Comparison of ENCODE assay signal across 18 cellular contexts in genomic region chr19:5515737-5516136, GRCh38. TPM values are rescaled to one million over a fixed set of nuclear protein-coding genes. Genes with fewer than 3 reads are reported as not detected.
A peak's percentile ranks its signal among the peaks of the same experiment; 100 is the strongest.
DNase-seq lines count a peak whose midpoint lies in the region; ATAC-seq and TF ChIP-seq lines count a peak whose summit lies in the region.
"Had no signal": no experiment of that assay in that cellular context is flagged by ENCODE, and none has a peak within 500 bp of the region (broad histone marks: within the 10 kb centered on the region; RNA-seq: fewer than 3 reads in every experiment).

No MANE protein-coding gene starts in this region.

- no peak overlapping the region for H3K4me2 ChIP-seq in SK-N-SH
- H3K4me2 ChIP-seq in OCI-LY1 (ENCODE audit: low read length): no peak overlapping the region
- H3K4me2 ChIP-seq: A549 had no signal

- ATAC-seq in SK-N-SH treated with all-trans-retinoic acid at 6 μM for 48 hours: no peak
- ATAC-seq: A549, natural killer cell, right cardiac atrium had no signal

- peaks cover 7% of the 10 kb centered on the region for H3K36me3 Mint-ChIP-seq in endothelial cell (ENCODE audit: low read depth, unreplicated experiment)
- H3K36me3 Mint-ChIP-seq in type B pancreatic cell: no peaks in the 10 kb centered on the region
- H3K36me3 Mint-ChIP-seq: natural killer cell had no signal

- no peaks in the 10 kb centered on the region for H4K20me1 ChIP-seq in SK-N-SH (ENCODE audit: insufficient read depth)
- no peaks in the 10 kb centered on the region for H4K20me1 ChIP-seq in OCI-LY1 (ENCODE audit: insufficient read depth, low read length)

- no peak for TF ChIP-seq RAD21 in SK-N-SH (IDR thresholded peaks at IDR 0.05; ENCODE audit: low read length)

- H3K9me3 Mint-ChIP-seq in endothelial cell (ENCODE audit: unreplicated experiment): peaks cover 4% of the 10 kb centered on the region
- H3K9me3 Mint-ChIP-seq in type B pancreatic cell: peaks cover 14% of the 10 kb centered on the region

- H3K27me3 Mint-ChIP-seq in endothelial cell (ENCODE audit: unreplicated experiment) (peaks cover 12% of the 10 kb centered on the region), type B pancreatic cell (peaks cover 2% of the 10 kb centered on the region)

- H3K9me2 ChIP-seq in SK-N-SH (no peaks in the 10 kb centered on the region), OCI-LY1 (ENCODE audit: low read depth, low read length) (no peaks in the 10 kb centered on the region)

- intact Hi-C loops in esophagus muscularis mucosa (cut with DNase I): no loop called here

- H3K4me3 Mint-ChIP-seq in endothelial cell (ENCODE audit: unreplicated experiment) (no peak overlapping the region), type B pancreatic cell (no peak overlapping the region)
- H3K4me3 Mint-ChIP-seq: natural killer cell had no signal

- no peaks in the 10 kb centered on the region for H3K4me1 ChIP-seq in SK-N-SH (ENCODE audit: control insufficient read depth in 1 of 2, insufficient read depth in 2 of 2, low read depth in 1 of 2, low read length in 1 of 2)
- H3K4me1 ChIP-seq in OCI-LY1 (ENCODE audit: insufficient read depth, low read length, severe bottlenecking): no peaks in the 10 kb centered on the region
- H3K4me1 ChIP-seq in esophagus muscularis mucosa: no peaks in the 10 kb centered on the region
- H3K4me1 ChIP-seq: A549, Caco-2 had no signal

- H3K36me3 ChIP-seq in SK-N-SH (replicated peaks in 1 of 2; ENCODE audit: control insufficient read depth in 1 of 2, insufficient read depth in 2 of 2, low read length in 1 of 2) (no peaks in the 10 kb centered on the region), OCI-LY1 (ENCODE audit: insufficient read depth, low read length) (no peaks in the 10 kb centered on the region), esophagus muscularis mucosa (no peaks in the 10 kb centered on the region)

- POLR2A ChIA-PET in SK-N-SH (lab: Yijun Ruan, JAX): no interaction called here

- TF ChIP-seq CTCF in SK-N-SH (IDR thresholded peaks at IDR 0.05) (peak; percentile 37), OCI-LY1 (IDR thresholded peaks at IDR 0.05; ENCODE audit: low read length) (peak; percentile 22; the same call in 1 of the 2 replicates), endothelial cell (IDR thresholded peaks at IDR 0.05; ENCODE audit: unreplicated experiment) (peak; percentile 25), type B pancreatic cell (conservative IDR thresholded peaks at IDR 0.05) (peak; percentile 57), esophagus muscularis mucosa (IDR thresholded peaks at IDR 0.05) (no peak)

- no peaks in the 10 kb centered on the region for H3K27me3 ChIP-seq in SK-N-SH (ENCODE audit: insufficient read depth)
- H3K27me3 ChIP-seq in OCI-LY1 (ENCODE audit: insufficient read depth, low read length): peaks cover 5% of the 10 kb centered on the region; the same call in 1 of the 2 replicates
- no peaks in the 10 kb centered on the region for H3K27me3 ChIP-seq in esophagus muscularis mucosa

- no peak overlapping the region for H3K27ac ChIP-seq in SK-N-SH (ENCODE audit: low read depth in 2 of 2, low read length in 1 of 2)
- no peak overlapping the region for H3K27ac ChIP-seq in OCI-LY1 (ENCODE audit: low read depth, low read length, poor library complexity, severe bottlenecking)
- H3K27ac ChIP-seq in esophagus muscularis mucosa (replicated peaks in 1 of 4): no peak overlapping the region
- H3K27ac ChIP-seq: A549 had no signal

- H3K27ac Mint-ChIP-seq in endothelial cell (ENCODE audit: unreplicated experiment) (no peak overlapping the region), type B pancreatic cell (no peak overlapping the region)
- H3K27ac Mint-ChIP-seq: natural killer cell had no signal

- H3K79me2 ChIP-seq in SK-N-SH (ENCODE audit: insufficient read depth): no peaks in the 10 kb centered on the region
- H3K79me2 ChIP-seq in OCI-LY1 (ENCODE audit: insufficient read depth, low read length): no peaks in the 10 kb centered on the region

- CTCF ChIA-PET in SK-N-SH (lab: Yijun Ruan, JAX): interaction anchor here (1.2 to 1.4 kb wide), 2 partner anchors 28 to 63 kb away, joined by 3 read pairs; no protein-coding TSS in a partner anchor

- DNase-seq in SK-N-SH (no peak), endothelial cell (ENCODE audit: low spot score) (no peak), type B pancreatic cell (ENCODE audit: extremely low spot score, unreplicated experiment) (no peak), esophagus muscularis mucosa (ENCODE audit: extremely low spot score) (no peak), mesenteric fat pad (ENCODE audit: low spot score) (no peak), amygdala (lab: John Stamatoyannopoulos, UW) (no peak)
- DNase-seq: activated effector memory CD4-positive, alpha-beta T cell treated with anti-CD3 and anti-CD28 coated beads, Interleukin-2, amount 50 U/mL, for 16 hours; Caco-2; natural killer cell; NCI-H1417; NCI-H446 treated with DMSO at 0.1 percent for 48 hours; right cardiac atrium; stimulated activated CD4-positive, alpha-beta T cell treated with anti-CD3 and anti-CD28 coated beads, Interleukin-1b, Interleukin-23, amount 100 ng/mL, for 48 hours; substantia nigra had no signal

- H3K4me3 ChIP-seq in SK-N-SH (ENCODE audit: low read depth in 2 of 2, low read length in 1 of 2) (no peak overlapping the region), OCI-LY1 (ENCODE audit: low read depth, low read length, poor library complexity, severe bottlenecking) (no peak overlapping the region), esophagus muscularis mucosa (no peak overlapping the region)
- H3K4me3 ChIP-seq: A549 had no signal

- WGBS in SK-N-SH (ENCODE audit: low lambda C conversion rate): 47% methylated on average over 5 of the region's 5 CpGs
- 82% methylated on average over 4 of the region's 5 CpGs for WGBS in esophagus muscularis mucosa

- no peak for TF ChIP-seq POLR2A in esophagus muscularis mucosa (IDR thresholded peaks at IDR 0.05; ENCODE audit: low read depth)

- no peak for TF ChIP-seq EP300 in SK-N-SH (IDR thresholded peaks at IDR 0.05; ENCODE audit: borderline replicate concordance in 1 of 2, low read depth in 1 of 2, low read length in 1 of 2)
- TF ChIP-seq EP300 in esophagus muscularis mucosa (IDR thresholded peaks at IDR 0.05): no peak

- H3F3A ChIP-seq in SK-N-SH (replicated peaks; ENCODE audit: insufficient read depth) (no peaks in the 10 kb centered on the region), OCI-LY1 (ENCODE audit: insufficient read depth, low read length) (no peaks in the 10 kb centered on the region)

- H3K9ac ChIP-seq in SK-N-SH: no peak overlapping the region
- no peak overlapping the region for H3K9ac ChIP-seq in OCI-LY1 (ENCODE audit: low read length)

- H3K9me3 ChIP-seq in SK-N-SH (no peaks in the 10 kb centered on the region), OCI-LY1 (ENCODE audit: low read length) (peaks cover 5% of the 10 kb centered on the region; the same call in 1 of the 2 replicates), esophagus muscularis mucosa (peaks cover 0 to 24% (median 19%) of the 10 kb centered on the region in 4 donors)

- H2AFZ ChIP-seq in SK-N-SH (ENCODE audit: low read depth) (no peak overlapping the region), OCI-LY1 (ENCODE audit: low read length) (no peak overlapping the region)

- H3K4me1 Mint-ChIP-seq in endothelial cell (ENCODE audit: unreplicated experiment): no peaks in the 10 kb centered on the region
- no peaks in the 10 kb centered on the region for H3K4me1 Mint-ChIP-seq in type B pancreatic cell (ENCODE audit: unreplicated experiment)
- H3K4me1 Mint-ChIP-seq: natural killer cell had no signal

TF ChIP-seq in SK-N-SH, 30 proteins besides CTCF, POLR2A, EP300 and RAD21 (continues in another document):
- no peak for TF ChIP-seq MAX (IDR thresholded peaks at IDR 0.05; ENCODE audit: low read depth)

TF ChIP-seq in SK-N-SH treated with all-trans-retinoic acid at 6 μM for 48 hours, 23 proteins besides CTCF, POLR2A, EP300 and RAD21 (continues in another document):
- no peak for TF ChIP-seq ZNF8 (CRISPR knock-in tag; IDR thresholded peaks at IDR 0.05)
- no peak for TF ChIP-seq ZFP3 (CRISPR knock-in tag; IDR thresholded peaks at IDR 0.05)
- no peak for TF ChIP-seq POU6F1 (CRISPR knock-in tag; IDR thresholded peaks at IDR 0.05; ENCODE audit: borderline replicate concordance, low read depth)
- TF ChIP-seq PATZ1 (CRISPR knock-in tag; IDR thresholded peaks at IDR 0.05; ENCODE audit: borderline replicate concordance): no peak
- TF ChIP-seq PPARA (CRISPR knock-in tag; IDR thresholded peaks at IDR 0.05; ENCODE audit: borderline replicate concordance): no peak
- TF ChIP-seq ZNF565 (CRISPR knock-in tag; conservative IDR thresholded peaks at IDR 0.05; ENCODE audit: low read depth): no peak

RNA-seq across cellular contexts. Expression of gene TINCR, which starts 52.0 kb away (rescaled TPM):
- polyA plus RNA-seq in SK-N-SH (2012; rRNA removed): 0.02 and 0.03 TPM in 2 replicates
- 0.03 and 0.07 TPM in 2 replicates for polyA plus RNA-seq in SK-N-SH (2012; cell fraction: cytosol; rRNA removed)
- 0.11 and 0.12 TPM in 2 replicates for polyA plus RNA-seq in SK-N-SH (2012; cell fraction: nucleus; rRNA removed)
- total RNA-seq in endothelial cell (ENCODE audit: unreplicated experiment) (0.33 TPM), type B pancreatic cell (ENCODE audit: low replicate concordance) (9.0 and 52.4 TPM in 2 replicates), esophagus muscularis mucosa (1 to 10 TPM in 1 of 4 donors, under 1 TPM in 2, not detected in 1; 0.17 to 2.9 (median 0.33) TPM), mesenteric fat pad (0.48 TPM)
- total RNA-seq: fibroblast of villous mesenchyme had no signal

Comparison
In these comparisons a context has a peak if more than half of its experiments do, and no peak if none do; other contexts are left out.
1. CTCF ChIP-seq: peak in SK-N-SH (single experiment), OCI-LY1 (single experiment), endothelial cell (single experiment) and type B pancreatic cell (single experiment); none in esophagus muscularis mucosa (0 of 3).